Comparison of ENCODE assay signal across 9 cellular contexts in genomic region chr20:54103067-54103761, GRCh38. TPM values are rescaled to one million over a fixed set of nuclear protein-coding genes. Genes with fewer than 3 reads are reported as not detected.
DNase-seq lines count a peak whose midpoint lies in the region; ATAC-seq and TF ChIP-seq lines count a peak whose summit lies in the region.
"Had no signal": no experiment of that assay in that cellular context is flagged by ENCODE, and none has a peak within 500 bp of the region (broad histone marks: within the 10 kb centered on the region; RNA-seq: fewer than 3 reads in every experiment).

No MANE protein-coding gene starts in this region.

- H3K27me3 Mint-ChIP-seq in activated T-cell treated with anti-CD3 and anti-CD28 coated beads, Interleukin-2, amount 50 U/mL, for 4 hours (ENCODE audit: low read depth), result peaks cover 8% of the 10 kb centered on the region
- H3K27me3 Mint-ChIP-seq in type B pancreatic cell, result no peaks in the 10 kb centered on the region
- H3K27me3 Mint-ChIP-seq: activated naive CD4-positive, alpha-beta T cell treated with anti-CD3 and anti-CD28 coated beads, Interleukin-2, amount 50 U/mL, for 24 hours had no signal

- ATAC-seq in GM18909 (IDR thresholded peaks at IDR 0.05; ENCODE audit: poor library complexity, unreplicated experiment), result peak; percentile 81
- ATAC-seq in HG03159 (IDR thresholded peaks at IDR 0.05; ENCODE audit: unreplicated experiment), result peak; percentile 87
- ATAC-seq in activated T-cell treated with anti-CD3 and anti-CD28 coated beads, Interleukin-2, amount 50 U/mL, for 4 hours, result peak; percentile 59 to 62

- H3K79me2 ChIP-seq in OCI-LY3 (ENCODE audit: low read length), result no peaks in the 10 kb centered on the region

- peak overlapping the region; percentile 27; the same call in 1 of the 2 replicates for H3K9ac ChIP-seq in OCI-LY3 (ENCODE audit: low read length)

- peak; percentile 76 for DNase-seq in CD1c-positive myeloid dendritic cell (ENCODE audit: extremely low spot score)
- DNase-seq in activated T-cell treated with anti-CD3 and anti-CD28 coated beads, Interleukin-2, amount 50 U/mL, for 4 hours, result peak; percentile 68
- DNase-seq in fibroblast of villous mesenchyme (ENCODE audit: low read depth), result peak; percentile 72
- peak in 4 of 5 donors; percentile 29 to 52 (median 32) for DNase-seq in ovary
- peak; percentile 75 for DNase-seq in type B pancreatic cell (ENCODE audit: extremely low spot score, unreplicated experiment)

- no peak for TF ChIP-seq EP300 in ovary (IDR thresholded peaks at IDR 0.05)

- no peaks in the 10 kb centered on the region for H4K20me1 ChIP-seq in OCI-LY3 (ENCODE audit: insufficient read depth, low read length)

- TF ChIP-seq CTCF in OCI-LY3 (IDR thresholded peaks at IDR 0.05; ENCODE audit: low read depth, low read length) (peak; percentile 99), fibroblast of villous mesenchyme (IDR thresholded peaks at IDR 0.05; ENCODE audit: insufficient read depth, low read depth, low read length) (peak; percentile 97), ovary (IDR thresholded peaks at IDR 0.05) (no peak), type B pancreatic cell (conservative IDR thresholded peaks at IDR 0.05) (peak; percentile 89)

- no peak overlapping the region for H3K27ac Mint-ChIP-seq in type B pancreatic cell
- H3K27ac Mint-ChIP-seq: activated naive CD4-positive, alpha-beta T cell treated with anti-CD3 and anti-CD28 coated beads, Interleukin-2, amount 50 U/mL, for 24 hours had no signal

- H3K27me3 ChIP-seq in OCI-LY3 (ENCODE audit: low read depth, low read length), result peaks cover 9% of the 10 kb centered on the region
- H3K27me3 ChIP-seq in ovary, result no peaks in the 10 kb centered on the region

- H3K36me3 ChIP-seq in OCI-LY3 (replicated peaks; ENCODE audit: low read depth, low read length) (no peaks in the 10 kb centered on the region), ovary (no peaks in the 10 kb centered on the region)

- no peaks in the 10 kb centered on the region for H3K9me3 Mint-ChIP-seq in activated T-cell treated with anti-CD3 and anti-CD28 coated beads, Interleukin-2, amount 50 U/mL, for 4 hours
- H3K9me3 Mint-ChIP-seq in type B pancreatic cell, result peaks cover 5% of the 10 kb centered on the region
- H3K9me3 Mint-ChIP-seq: activated naive CD4-positive, alpha-beta T cell treated with anti-CD3 and anti-CD28 coated beads, Interleukin-2, amount 50 U/mL, for 24 hours had no signal

- H3K4me1 Mint-ChIP-seq in activated T-cell treated with anti-CD3 and anti-CD28 coated beads, Interleukin-2, amount 50 U/mL, for 4 hours (ENCODE audit: low read depth), result no peaks in the 10 kb centered on the region
- peaks cover 10% of the 10 kb centered on the region for H3K4me1 Mint-ChIP-seq in type B pancreatic cell (ENCODE audit: unreplicated experiment)
- H3K4me1 Mint-ChIP-seq: activated naive CD4-positive, alpha-beta T cell treated with anti-CD3 and anti-CD28 coated beads, Interleukin-2, amount 50 U/mL, for 24 hours had no signal

- peak overlapping the region; percentile 62 for H3K4me2 ChIP-seq in OCI-LY3 (ENCODE audit: low read length)

- no peak for TF ChIP-seq POLR2A in ovary (IDR thresholded peaks at IDR 0.05)

- H3K27ac ChIP-seq in OCI-LY3 (ENCODE audit: low read length), result no peak overlapping the region
- no peak overlapping the region for H3K27ac ChIP-seq in ovary

- H3K4me3 ChIP-seq in OCI-LY3 (ENCODE audit: low read length), result peak overlapping the region; percentile 44
- H3K4me3 ChIP-seq in fibroblast of villous mesenchyme (ENCODE audit: low read depth, low read length), result no peak overlapping the region
- no peak overlapping the region for H3K4me3 ChIP-seq in ovary

- peak overlapping the region; percentile 71 for H2AFZ ChIP-seq in OCI-LY3 (ENCODE audit: low read depth, low read length)

- no peaks in the 10 kb centered on the region for H3K36me3 Mint-ChIP-seq in activated T-cell treated with anti-CD3 and anti-CD28 coated beads, Interleukin-2, amount 50 U/mL, for 4 hours (ENCODE audit: insufficient read depth)
- H3K36me3 Mint-ChIP-seq in type B pancreatic cell, result no peaks in the 10 kb centered on the region
- H3K36me3 Mint-ChIP-seq: activated naive CD4-positive, alpha-beta T cell treated with anti-CD3 and anti-CD28 coated beads, Interleukin-2, amount 50 U/mL, for 24 hours had no signal

- WGBS in ovary, 3 donors, result 47 to 52% (median 51%) methylated on average over 11 of the region's 11 CpGs

- H3K9me3 ChIP-seq in OCI-LY3 (ENCODE audit: insufficient read depth, low read length), result no peaks in the 10 kb centered on the region
- H3K9me3 ChIP-seq in ovary, result peaks cover 0 to 4% of the 10 kb centered on the region in 2 donors

- no peak overlapping the region for H3K4me3 Mint-ChIP-seq in activated T-cell treated with anti-CD3 and anti-CD28 coated beads, Interleukin-2, amount 50 U/mL, for 4 hours
- no peak overlapping the region for H3K4me3 Mint-ChIP-seq in type B pancreatic cell
- H3K4me3 Mint-ChIP-seq: activated naive CD4-positive, alpha-beta T cell treated with anti-CD3 and anti-CD28 coated beads, Interleukin-2, amount 50 U/mL, for 24 hours had no signal

- intact Hi-C loops in ovary (cut with DNase I), result no loop called here

- H3K4me1 ChIP-seq in OCI-LY3 (ENCODE audit: low read length), result peaks cover 10% of the 10 kb centered on the region
- no peaks in the 10 kb centered on the region for H3K4me1 ChIP-seq in ovary (ENCODE audit: insufficient read depth)

RNA-seq across cellular contexts. Expression of gene BCAS1, which starts 32.8 kb away (rescaled TPM):
- total RNA-seq in activated T-cell treated with anti-CD3 and anti-CD28 coated beads, Interleukin-2, amount 50 U/mL, for 4 hours, result under 1 TPM in 1 of 3 donors, not detected in 2; 0.40 TPM
- total RNA-seq in fibroblast of villous mesenchyme (under 0.01 TPM in 2 replicates), ovary (under 1 TPM in 5 of 7 donors, not detected in 2; 0.13 to 0.92 (median 0.51) TPM), type B pancreatic cell (ENCODE audit: low replicate concordance) (10.7 and 43.3 TPM in 2 replicates)
- polyA plus RNA-seq in ovary, result under 1 TPM; 0.15 to 0.57 TPM

Comparison
In these comparisons a context has a peak if more than half of its experiments do, and no peak if none do; other contexts are left out.
1. CTCF ChIP-seq: peak in OCI-LY3 (single experiment), fibroblast of villous mesenchyme (single experiment) and type B pancreatic cell (single experiment); none in ovary (0 of 3).
2. Peak in every context shown above with its lines, with median percentiles within 50 percentile points of each other: DNase-seq and ATAC-seq.